In the genomic region with DNA sequence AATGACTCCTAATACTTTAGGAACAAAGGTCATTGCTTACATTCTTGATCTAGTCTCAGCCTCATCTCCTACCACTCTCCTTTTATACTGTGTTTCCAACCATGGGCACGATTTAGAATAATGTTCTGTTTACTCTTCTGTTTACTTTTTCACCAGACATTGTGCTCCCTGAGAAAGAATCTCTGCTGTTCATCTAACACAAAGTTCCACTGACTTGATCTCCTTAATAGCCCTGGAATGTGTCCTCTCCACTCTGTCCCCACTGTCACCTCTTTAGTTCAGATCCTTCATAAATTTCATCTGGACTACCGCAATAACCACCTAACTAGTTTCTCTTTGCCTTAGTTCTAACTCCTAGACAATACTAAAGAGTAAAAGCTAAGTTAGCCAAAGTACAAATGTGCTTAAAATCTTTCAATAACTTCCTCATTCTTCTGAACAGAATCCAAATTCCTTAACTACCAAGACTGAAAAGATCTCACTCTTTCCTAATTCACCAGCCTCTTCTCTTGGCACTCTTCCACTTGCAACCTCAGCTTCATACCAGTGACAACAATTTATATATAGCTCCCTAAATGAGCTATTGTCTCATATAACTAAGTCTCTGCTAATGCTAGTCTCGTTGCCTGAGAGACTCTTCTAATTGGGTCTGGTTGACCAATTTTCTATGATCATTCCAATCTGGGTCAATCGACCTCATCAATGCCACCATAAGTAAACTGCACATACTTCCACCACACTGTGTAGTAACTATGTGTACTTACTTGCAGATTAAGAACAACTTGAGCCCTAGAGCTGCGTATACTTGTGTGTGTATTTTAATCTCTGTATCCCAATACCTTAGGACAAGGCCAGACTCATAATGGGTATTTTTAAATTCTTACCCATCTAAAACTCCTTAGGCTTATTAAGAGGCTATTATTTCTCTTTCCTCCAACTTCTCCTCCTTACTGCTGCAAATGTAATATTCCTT, we compare ENCODE assay signal across 13 cellular contexts.
A peak's percentile ranks its signal among the peaks of the same experiment; 100 is the strongest.
DNase-seq lines count a peak whose midpoint lies in the region; ATAC-seq, FAIRE-seq and TF ChIP-seq lines count a peak whose summit lies in the region.
"Had no signal": no experiment of that assay in that cellular context is flagged by ENCODE, and none has a peak within 500 bp of the region (broad histone marks: within the 10 kb centered on the region; RNA-seq: fewer than 3 reads in every experiment).

No MANE protein-coding gene starts in this region.

- no peaks in the 10 kb centered on the region for H3K9me3 Mint-ChIP-seq in chondrocyte (ENCODE audit: low read depth)
- H3K9me3 Mint-ChIP-seq: brain; stimulated activated memory B cell treated with anti-CD40 and anti-IgM and Interleukin-4, amounts not matched to agents 10 μg/mL and 1 μg/mL and 100 μg/mL, for 72 hours had no signal

- H3K4me1 ChIP-seq in pancreas (peaks cover 0 to 14% (median 6%) of the 10 kb centered on the region in 3 donors), sigmoid colon (peaks cover 0 to 16% (median 11%) of the 10 kb centered on the region in 4 donors)

- no peak for FAIRE-seq in pancreas (lab: Jason Lieb, UNC)

- intact Hi-C loops in pancreas (cut with DNase I) (no loop called here), sigmoid colon (cut with DNase I) (no loop called here)

- H3K9me3 ChIP-seq in SK-N-MC (ENCODE audit: low read depth, low read length) (no peaks in the 10 kb centered on the region), pancreas (no peaks in the 10 kb centered on the region), sigmoid colon (no peaks in the 10 kb centered on the region)

- no peaks in the 10 kb centered on the region for H3K36me3 ChIP-seq in SK-N-MC (ENCODE audit: insufficient read depth, low read length)
- peaks cover 0 to 4% (median 0%) of the 10 kb centered on the region in 3 donors for H3K36me3 ChIP-seq in pancreas
- peaks cover 0 to 7% (median 0%) of the 10 kb centered on the region in 4 donors for H3K36me3 ChIP-seq in sigmoid colon

- no peak overlapping the region for H3K27ac Mint-ChIP-seq in chondrocyte (ENCODE audit: unreplicated experiment)
- H3K27ac Mint-ChIP-seq: brain; stimulated activated memory B cell treated with anti-CD40 and anti-IgM and Interleukin-4, amounts not matched to agents 10 μg/mL and 1 μg/mL and 100 μg/mL, for 72 hours had no signal

- no peaks in the 10 kb centered on the region for H3K27me3 Mint-ChIP-seq in chondrocyte (ENCODE audit: low read depth)
- H3K27me3 Mint-ChIP-seq: brain; stimulated activated memory B cell treated with anti-CD40 and anti-IgM and Interleukin-4, amounts not matched to agents 10 μg/mL and 1 μg/mL and 100 μg/mL, for 72 hours had no signal

- no peak overlapping the region for H3K9ac ChIP-seq in SK-N-MC (ENCODE audit: insufficient read length)

- H3K27ac ChIP-seq in SK-N-MC (peak overlapping the region; percentile 80; the same call in 1 of the 2 replicates), pancreas (peak overlapping the region in 1 of 4 donors; percentile 28), sigmoid colon (peak overlapping the region in 2 of 4 donors; percentile 20 to 49)

- H3K36me3 Mint-ChIP-seq in chondrocyte (ENCODE audit: low read depth), result peaks cover 4% of the 10 kb centered on the region

- H3K27me3 ChIP-seq in pancreas (no peaks in the 10 kb centered on the region), sigmoid colon (no peaks in the 10 kb centered on the region)

- H3K4me3 Mint-ChIP-seq in chondrocyte (ENCODE audit: unreplicated experiment), result no peak overlapping the region
- H3K4me3 Mint-ChIP-seq: brain; stimulated activated memory B cell treated with anti-CD40 and anti-IgM and Interleukin-4, amounts not matched to agents 10 μg/mL and 1 μg/mL and 100 μg/mL, for 72 hours had no signal

- TF ChIP-seq CTCF in fibroblast of pulmonary artery (IDR thresholded peaks at IDR 0.05; ENCODE audit: low read length, missing control alignments) (no peak), pancreas (IDR thresholded peaks at IDR 0.05) (no peak), sigmoid colon (IDR thresholded peaks at IDR 0.05) (no peak), chondrocyte (IDR thresholded peaks at IDR 0.05) (no peak)

- ATAC-seq in pancreas, result peak; percentile 21 to 59 (median 48)
- ATAC-seq: stimulated activated memory B cell treated with anti-CD40 and anti-IgM and Interleukin-4, amounts not matched to agents 10 μg/mL and 1 μg/mL and 100 μg/mL, for 72 hours had no signal

- no peak for TF ChIP-seq POLR2A in sigmoid colon (IDR thresholded peaks at IDR 0.05)

- H3K4me1 Mint-ChIP-seq in chondrocyte (ENCODE audit: low read depth), result no peaks in the 10 kb centered on the region
- H3K4me1 Mint-ChIP-seq: stimulated activated memory B cell treated with anti-CD40 and anti-IgM and Interleukin-4, amounts not matched to agents 10 μg/mL and 1 μg/mL and 100 μg/mL, for 72 hours had no signal

- H3K4me3 ChIP-seq in SK-N-MC (peak overlapping the region; percentile 2; the same call in 1 of the 2 replicates), fibroblast of pulmonary artery (replicated peaks; ENCODE audit: low read depth, low read length) (no peak overlapping the region), pancreas (no peak overlapping the region), sigmoid colon (no peak overlapping the region)

- peak; percentile 5 for DNase-seq in ELR (ENCODE audit: low read depth)
- DNase-seq in SK-N-MC (ENCODE audit: low read depth, low spot score), result peak; percentile 16
- DNase-seq in fibroblast of pulmonary artery (ENCODE audit: low read depth), result peak; percentile 81
- no peak for DNase-seq in pancreas
- DNase-seq in sigmoid colon, result no peak
- DNase-seq in activated CD4-positive, alpha-beta T cell treated with anti-CD3 and anti-CD28 coated beads for 1 hour, result no peak
- DNase-seq in chondrocyte (ENCODE audit: low spot score), result no peak
- DNase-seq in stimulated activated CD4-positive, alpha-beta T cell treated with anti-CD3 and anti-CD28 coated beads, Interleukin-2, amount 100 ng/mL, for 48 hours, result no peak
- DNase-seq: DND-41, Karpas-422, NCI-H510A had no signal

- 57 to 61% methylated on average over 5 of the region's 5 CpGs for WGBS in pancreas, 2 donors
- WGBS in sigmoid colon, 2 donors, result 69 to 79% methylated on average over 5 of the region's 5 CpGs

- no peak for TF ChIP-seq EP300 in sigmoid colon (IDR thresholded peaks at IDR 0.05)

Comparison
In these comparisons a context has a peak if more than half of its experiments do, and no peak if none do; other contexts are left out.
1. DNase-seq: peak in ELR (single experiment), SK-N-MC (single experiment) and fibroblast of pulmonary artery (single experiment); none in pancreas (0 of 6), sigmoid colon (single experiment), activated CD4-positive, alpha-beta T cell treated with anti-CD3 and anti-CD28 coated beads for 1 hour (single experiment), chondrocyte (single experiment) and stimulated activated CD4-positive, alpha-beta T cell treated with anti-CD3 and anti-CD28 coated beads, Interleukin-2, amount 100 ng/mL, for 48 hours (0 of 2).